ENCODE assay signal across 10 cellular contexts in the genomic region with DNA sequence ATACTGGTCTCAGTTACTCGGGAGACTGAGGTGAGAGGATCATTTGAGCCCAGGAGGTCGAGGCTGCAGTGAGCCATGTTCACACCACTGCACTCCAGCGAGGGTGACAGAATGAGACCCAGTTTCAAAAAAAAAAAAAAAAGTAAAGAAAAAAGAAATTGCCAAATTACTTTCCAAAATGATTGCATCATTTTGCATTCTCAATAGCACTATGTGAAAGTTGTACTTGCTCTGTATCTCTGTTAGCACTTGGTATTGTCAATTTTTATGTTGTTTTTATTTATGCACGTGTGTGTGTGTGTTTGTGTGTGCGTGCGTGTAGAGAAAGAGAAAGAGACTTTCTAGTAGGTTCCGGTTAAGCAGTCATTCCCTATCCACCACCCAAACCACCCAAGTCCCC.
"Had no signal": no experiment of that assay in that cellular context is flagged by ENCODE, and none has a peak within 500 bp of the region (broad histone marks: within the 10 kb centered on the region; RNA-seq: fewer than 3 reads in every experiment).

No MANE protein-coding gene starts in this region.

- H3K4me3 Mint-ChIP-seq: GM23338, H9, HFFc6 had no signal

- H3K9ac ChIP-seq: KMS-11 had no signal

- H2AFZ ChIP-seq: GM23338 had no signal

- H3K4me3 ChIP-seq: GM23338 had no signal

- H3K27ac Mint-ChIP-seq: GM23338, H9, HFFc6 had no signal

- H3K27ac ChIP-seq: HL-60, KMS-11 had no signal

- ATAC-seq: GM23338 had no signal

- FAIRE-seq: H1, H54 had no signal

- H3K9me3 Mint-ChIP-seq: HFFc6 had no signal

- DNase-seq: H9, HCEC 1CT, HFFc6, IMR-90, KBM-7 had no signal

- H3K4me2 ChIP-seq: GM23338, KMS-11 had no signal
